In the genomic region with DNA sequence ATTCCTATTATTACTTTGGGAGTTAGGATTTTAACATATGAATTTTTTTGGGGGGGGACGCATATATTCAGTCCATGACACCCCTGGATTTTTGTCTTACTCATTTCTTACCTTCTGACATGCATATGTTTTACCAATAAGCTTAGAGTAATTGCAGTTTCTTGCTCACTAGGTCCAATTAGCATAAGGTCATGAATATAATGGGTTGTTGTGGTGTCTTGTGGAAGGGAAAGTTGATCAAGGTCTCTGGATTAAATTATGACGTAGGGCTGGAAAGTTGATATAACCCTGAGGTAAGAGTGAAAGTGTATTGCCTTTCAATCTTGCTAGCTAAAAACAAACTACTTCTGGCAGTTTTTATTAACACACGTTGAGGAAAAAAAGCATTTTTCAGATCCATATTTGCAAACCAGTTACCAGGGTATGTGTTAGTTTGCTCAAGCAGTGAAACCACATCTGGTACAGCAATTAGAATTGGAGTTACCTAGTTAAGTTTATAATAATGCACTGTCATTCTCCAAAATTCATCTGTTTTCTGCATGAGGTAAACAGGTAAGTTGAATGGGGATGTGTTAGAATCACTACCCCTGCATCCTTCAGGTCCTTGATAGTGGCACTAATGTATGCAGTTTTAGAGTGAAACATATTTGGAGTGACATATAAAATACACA, we compare ENCODE assay signal across 1 cellular context.
TF ChIP-seq lines count a peak whose summit lies in the region.

No MANE protein-coding gene starts in this region.

TF ChIP-seq in A549, 52 proteins besides CTCF, POLR2A, EP300 and RAD21 (continued from another document):
- no peak for TF ChIP-seq MAZ (IDR thresholded peaks at IDR 0.05; ENCODE audit: borderline replicate concordance, low read depth, low read length)
- TF ChIP-seq, protein P1, sequence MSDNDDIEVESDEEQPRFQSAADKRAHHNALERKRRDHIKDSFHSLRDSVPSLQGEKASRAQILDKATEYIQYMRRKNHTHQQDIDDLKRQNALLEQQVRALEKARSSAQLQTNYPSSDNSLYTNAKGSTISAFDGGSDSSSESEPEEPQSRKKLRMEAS (IDR thresholded peaks at IDR 0.05): no peak
- no peak for TF ChIP-seq FOSB (CRISPR knock-in tag; IDR thresholded peaks at IDR 0.05)
- TF ChIP-seq KDM5A (IDR thresholded peaks at IDR 0.05): no peak
- TF ChIP-seq PHF8 (IDR thresholded peaks at IDR 0.05; ENCODE audit: borderline replicate concordance, low read depth): no peak
- TF ChIP-seq KDM1A (IDR thresholded peaks at IDR 0.05; ENCODE audit: low read depth): no peak
- TF ChIP-seq GATA3 (IDR thresholded peaks at IDR 0.05; ENCODE audit: borderline replicate concordance): no peak
- TF ChIP-seq FOXS1 (CRISPR knock-in tag; IDR thresholded peaks at IDR 0.05): no peak
- TF ChIP-seq, protein P2, sequence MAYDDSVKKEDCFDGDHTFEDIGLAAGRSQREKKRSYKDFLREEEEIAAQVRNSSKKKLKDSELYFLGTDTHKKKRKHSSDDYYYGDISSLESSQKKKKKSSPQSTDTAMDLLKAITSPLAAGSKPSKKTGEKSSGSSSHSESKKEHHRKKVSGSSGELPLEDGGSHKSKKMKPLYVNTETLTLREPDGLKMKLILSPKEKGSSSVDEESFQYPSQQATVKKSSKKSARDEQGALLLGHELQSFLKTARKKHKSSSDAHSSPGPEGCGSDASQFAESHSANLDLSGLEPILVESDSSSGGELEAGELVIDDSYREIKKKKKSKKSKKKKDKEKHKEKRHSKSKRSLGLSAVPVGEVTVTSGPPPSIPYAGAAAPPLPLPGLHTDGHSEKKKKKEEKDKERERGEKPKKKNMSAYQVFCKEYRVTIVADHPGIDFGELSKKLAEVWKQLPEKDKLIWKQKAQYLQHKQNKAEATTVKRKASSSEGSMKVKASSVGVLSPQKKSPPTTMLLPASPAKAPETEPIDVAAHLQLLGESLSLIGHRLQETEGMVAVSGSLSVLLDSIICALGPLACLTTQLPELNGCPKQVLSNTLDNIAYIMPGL (CRISPR knock-in tag; IDR thresholded peaks at IDR 0.05; ENCODE audit: borderline replicate concordance): no peak
- TF ChIP-seq, protein P3, sequence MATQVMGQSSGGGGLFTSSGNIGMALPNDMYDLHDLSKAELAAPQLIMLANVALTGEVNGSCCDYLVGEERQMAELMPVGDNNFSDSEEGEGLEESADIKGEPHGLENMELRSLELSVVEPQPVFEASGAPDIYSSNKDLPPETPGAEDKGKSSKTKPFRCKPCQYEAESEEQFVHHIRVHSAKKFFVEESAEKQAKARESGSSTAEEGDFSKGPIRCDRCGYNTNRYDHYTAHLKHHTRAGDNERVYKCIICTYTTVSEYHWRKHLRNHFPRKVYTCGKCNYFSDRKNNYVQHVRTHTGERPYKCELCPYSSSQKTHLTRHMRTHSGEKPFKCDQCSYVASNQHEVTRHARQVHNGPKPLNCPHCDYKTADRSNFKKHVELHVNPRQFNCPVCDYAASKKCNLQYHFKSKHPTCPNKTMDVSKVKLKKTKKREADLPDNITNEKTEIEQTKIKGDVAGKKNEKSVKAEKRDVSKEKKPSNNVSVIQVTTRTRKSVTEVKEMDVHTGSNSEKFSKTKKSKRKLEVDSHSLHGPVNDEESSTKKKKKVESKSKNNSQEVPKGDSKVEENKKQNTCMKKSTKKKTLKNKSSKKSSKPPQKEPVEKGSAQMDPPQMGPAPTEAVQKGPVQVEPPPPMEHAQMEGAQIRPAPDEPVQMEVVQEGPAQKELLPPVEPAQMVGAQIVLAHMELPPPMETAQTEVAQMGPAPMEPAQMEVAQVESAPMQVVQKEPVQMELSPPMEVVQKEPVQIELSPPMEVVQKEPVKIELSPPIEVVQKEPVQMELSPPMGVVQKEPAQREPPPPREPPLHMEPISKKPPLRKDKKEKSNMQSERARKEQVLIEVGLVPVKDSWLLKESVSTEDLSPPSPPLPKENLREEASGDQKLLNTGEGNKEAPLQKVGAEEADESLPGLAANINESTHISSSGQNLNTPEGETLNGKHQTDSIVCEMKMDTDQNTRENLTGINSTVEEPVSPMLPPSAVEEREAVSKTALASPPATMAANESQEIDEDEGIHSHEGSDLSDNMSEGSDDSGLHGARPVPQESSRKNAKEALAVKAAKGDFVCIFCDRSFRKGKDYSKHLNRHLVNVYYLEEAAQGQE (IDR thresholded peaks at IDR 0.05): no peak
- no peak for TF ChIP-seq BHLHE40 (IDR thresholded peaks at IDR 0.05; ENCODE audit: low read depth, low read length)
- no peak for TF ChIP-seq HOXB5 (CRISPR knock-in tag; IDR thresholded peaks at IDR 0.05)
- TF ChIP-seq NPAS2 (CRISPR knock-in tag; IDR thresholded peaks at IDR 0.05; ENCODE audit: borderline replicate concordance): no peak
- no peak for TF ChIP-seq ZC3H11A (IDR thresholded peaks at IDR 0.05)
